8 cellular contexts compared by ENCODE assay signal in genomic region chr7:100345288-100345672, GRCh38. TPM values are rescaled to one million over a fixed set of nuclear protein-coding genes. Genes with fewer than 3 reads are reported as not detected.
DNase-seq lines count a peak whose midpoint lies in the region; ATAC-seq and TF ChIP-seq lines count a peak whose summit lies in the region.
"Not testable (repeated sequence)": the region's sequence is repeated elsewhere in the genome, so short reads cannot be mapped to it uniquely, and the experiment has no call there.

No MANE protein-coding gene starts in this region.

- peaks cover 40% of the 10 kb centered on the region for H3K4me1 Mint-ChIP-seq in activated CD8-positive, alpha-beta T cell treated with anti-CD3 and anti-CD28 coated beads, Interleukin-2, amount 10 ng/mL, durations not matched to agents 7 days and 5 days (ENCODE audit: low read depth)
- H3K4me1 Mint-ChIP-seq in mesothelial cell of epicardium = not testable (repeated sequence)

- H2AFZ ChIP-seq in OCI-LY7 (ENCODE audit: low read length) = not testable (repeated sequence)

- DNase-seq in DMS114 treated with DMSO at 0.1 percent for 48 hours (lab: John Stamatoyannopoulos, UW; ENCODE audit: unreplicated experiment) (peak; percentile 29), HT-29 (ENCODE audit: low spot score) (peak; percentile 74), OCI-LY7 (ENCODE audit: low spot score) (peak; percentile 60), mesothelial cell of epicardium (ENCODE audit: low spot score in 2 of 2, unreplicated experiment in 2 of 2) (peak in 1 of 2 experiments; percentile 70)
- peak; percentile 80 for DNase-seq in activated CD8-positive, alpha-beta T cell treated with anti-CD3 and anti-CD28 coated beads, Interleukin-2, amount 10 ng/mL, durations not matched to agents 7 days and 5 days
- peak; percentile 75 for DNase-seq in effector CD4-positive, alpha-beta T cell
- peak; percentile 75 for DNase-seq in stimulated activated CD8-positive, alpha-beta memory T cell treated with anti-CD3 and anti-CD28 coated beads, Interleukin-4, amount 100 ng/mL, for 48 hours

- H3K4me3 ChIP-seq in OCI-LY7 (ENCODE audit: low read depth, low read length, poor library complexity, severe bottlenecking) = not testable (repeated sequence)

- peak overlapping the region; percentile 32; the same call in 1 of the 2 replicates for H3K4me2 ChIP-seq in OCI-LY7 (ENCODE audit: low read length)

- not testable (repeated sequence) for H3K9me2 ChIP-seq in OCI-LY7 (ENCODE audit: insufficient read depth, low read length)

- not testable (repeated sequence) for H3K9me3 Mint-ChIP-seq in activated CD8-positive, alpha-beta T cell treated with anti-CD3 and anti-CD28 coated beads, Interleukin-2, amount 10 ng/mL, durations not matched to agents 7 days and 5 days (ENCODE audit: insufficient read depth); mesothelial cell of epicardium

- CTCF ChIA-PET in OCI-LY7 (lab: Charles Lee; ENCODE audit: unreplicated experiment) = interaction anchor here (1.3 kb wide), 1 partner anchor 244 kb away, joined by 3 read pairs; the partner anchor contains the start of gene AP4M1
- CTCF ChIA-PET in activated CD8-positive, alpha-beta T cell treated with anti-CD3 and anti-CD28 coated beads, Interleukin-2, amount 10 ng/mL, durations not matched to agents 7 days and 5 days (lab: Charles Lee) = interaction anchor here (0.8 to 2.8 kb wide), 10 partner anchors 19 to 221 kb away, joined by 3 to 13 read pairs (median 4); no protein-coding TSS in a partner anchor

- not testable (repeated sequence) for BruUV-seq in OCI-LY7 (replicated peaks; lab: Mats Ljungman, UMichigan)

- ATAC-seq in GM21515 (IDR thresholded peaks at IDR 0.05; ENCODE audit: unreplicated experiment) = peak; percentile 23
- ATAC-seq in activated CD8-positive, alpha-beta T cell treated with anti-CD3 and anti-CD28 coated beads, Interleukin-2, amount 10 ng/mL, durations not matched to agents 7 days and 5 days = peak; percentile 42

- H3K79me2 ChIP-seq in OCI-LY7 (ENCODE audit: insufficient read depth, low read depth, low read length) = peaks cover 28% of the 10 kb centered on the region; the same call in 1 of the 2 replicates

- TF ChIP-seq CTCF in OCI-LY7 (conservative IDR thresholded peaks at IDR 0.05; ENCODE audit: low read length) (peak; percentile 51), mesothelial cell of epicardium (IDR thresholded peaks at IDR 0.05; ENCODE audit: unreplicated experiment) (peak; percentile 32)

- H3K27me3 Mint-ChIP-seq in activated CD8-positive, alpha-beta T cell treated with anti-CD3 and anti-CD28 coated beads, Interleukin-2, amount 10 ng/mL, durations not matched to agents 7 days and 5 days (ENCODE audit: low read depth); mesothelial cell of epicardium (ENCODE audit: low read depth): not testable (repeated sequence)

- not testable (repeated sequence) for H4K20me1 ChIP-seq in OCI-LY7 (ENCODE audit: insufficient read depth, low read length)

- H3K9me3 ChIP-seq in OCI-LY7 (ENCODE audit: low read length) = not testable (repeated sequence)

- intact Hi-C loops in OCI-LY7 (cut with micrococcal nuclease; ENCODE audit: unreplicated experiment) = loop anchor here (10.0 kb wide), 1 partner anchor 210 kb away; no protein-coding TSS in a partner anchor

- H3K36me3 ChIP-seq in OCI-LY7 (ENCODE audit: insufficient read depth, low read length) = peaks cover 78% of the 10 kb centered on the region

- H3K36me3 Mint-ChIP-seq in activated CD8-positive, alpha-beta T cell treated with anti-CD3 and anti-CD28 coated beads, Interleukin-2, amount 10 ng/mL, durations not matched to agents 7 days and 5 days (ENCODE audit: low read depth) = peaks cover 66% of the 10 kb centered on the region
- peaks cover 35% of the 10 kb centered on the region for H3K36me3 Mint-ChIP-seq in mesothelial cell of epicardium

- H3K4me1 ChIP-seq in OCI-LY7 (ENCODE audit: insufficient read depth, low read length, poor library complexity, severe bottlenecking) = peaks cover 49% of the 10 kb centered on the region

- H3K27ac Mint-ChIP-seq in activated CD8-positive, alpha-beta T cell treated with anti-CD3 and anti-CD28 coated beads, Interleukin-2, amount 10 ng/mL, durations not matched to agents 7 days and 5 days = peak overlapping the region; percentile 96
- H3K27ac Mint-ChIP-seq in mesothelial cell of epicardium = not testable (repeated sequence)

- H3K27ac ChIP-seq in OCI-LY7 (ENCODE audit: low read depth, low read length, poor library complexity, severe bottlenecking) = peak overlapping the region; percentile 89

- H3K4me3 Mint-ChIP-seq in activated CD8-positive, alpha-beta T cell treated with anti-CD3 and anti-CD28 coated beads, Interleukin-2, amount 10 ng/mL, durations not matched to agents 7 days and 5 days = peak overlapping the region; percentile 75
- not testable (repeated sequence) for H3K4me3 Mint-ChIP-seq in mesothelial cell of epicardium

- POLR2A ChIA-PET in OCI-LY7 (lab: Charles Lee) = not testable (repeated sequence)
- POLR2A ChIA-PET in activated CD8-positive, alpha-beta T cell treated with anti-CD3 and anti-CD28 coated beads, Interleukin-2, amount 10 ng/mL, durations not matched to agents 7 days and 5 days (lab: Charles Lee) = interaction anchor here (0.6 to 1.6 kb wide), 5 partner anchors 10 to 244 kb away, joined by 3 to 5 read pairs (median 4); partner anchors contain the start of genes AP4M1, MCM7 and PVRIG

RNA-seq across cellular contexts. Expression of gene PILRB, which starts 12.6 kb away (rescaled TPM):
- total RNA-seq in HT-29 (2014; rRNA removed; shearing (Covaris generic)) = 104 and 119 TPM in 2 replicates
- 90.2 and 102 TPM in 2 replicates for total RNA-seq in OCI-LY7 (2014; rRNA removed; shearing (Covaris generic))
- total RNA-seq in OCI-LY7 (2022) (95.0 and 106 TPM in 2 replicates), mesothelial cell of epicardium (52.8 to 56.3 TPM (median 54.5 TPM) in 3 replicates)
- total RNA-seq in activated CD8-positive, alpha-beta T cell treated with anti-CD3 and anti-CD28 coated beads, Interleukin-2, amount 10 ng/mL, durations not matched to agents 7 days and 5 days = 10 to 100 TPM; 75.7 to 77.2 TPM

RNA-seq across cellular contexts. Expression of gene PILRA, which starts 28.0 kb away (rescaled TPM):
- 2.1 TPM in 1 of 2 replicates, not detected in the other for total RNA-seq in HT-29 (2014; rRNA removed; shearing (Covaris generic))
- 6.4 and 8.0 TPM in 2 replicates for total RNA-seq in OCI-LY7 (2014; rRNA removed; shearing (Covaris generic))
- total RNA-seq in OCI-LY7 (2022) (13.5 and 16.0 TPM in 2 replicates), mesothelial cell of epicardium (6.1 to 7.3 TPM (median 6.7 TPM) in 3 replicates)
- total RNA-seq in activated CD8-positive, alpha-beta T cell treated with anti-CD3 and anti-CD28 coated beads, Interleukin-2, amount 10 ng/mL, durations not matched to agents 7 days and 5 days = 10 to 100 TPM in 1 of 2 experiments, 1 to 10 TPM in 1; 8.1 to 11.5 TPM

RNA-seq across cellular contexts. Expression of gene SPDYE3, which starts 37.8 kb away (rescaled TPM):
- total RNA-seq in HT-29 (2014; rRNA removed; shearing (Covaris generic)) = not detected in 2 replicates
- total RNA-seq in OCI-LY7 (2014; rRNA removed; shearing (Covaris generic)) = not detected in 2 replicates
- not detected in 2 replicates for total RNA-seq in OCI-LY7 (2022)
- not detected for total RNA-seq in activated CD8-positive, alpha-beta T cell treated with anti-CD3 and anti-CD28 coated beads, Interleukin-2, amount 10 ng/mL, durations not matched to agents 7 days and 5 days
- not detected in 3 replicates for total RNA-seq in mesothelial cell of epicardium
